ENCODE assay signal across 15 cellular contexts in the genomic region with DNA sequence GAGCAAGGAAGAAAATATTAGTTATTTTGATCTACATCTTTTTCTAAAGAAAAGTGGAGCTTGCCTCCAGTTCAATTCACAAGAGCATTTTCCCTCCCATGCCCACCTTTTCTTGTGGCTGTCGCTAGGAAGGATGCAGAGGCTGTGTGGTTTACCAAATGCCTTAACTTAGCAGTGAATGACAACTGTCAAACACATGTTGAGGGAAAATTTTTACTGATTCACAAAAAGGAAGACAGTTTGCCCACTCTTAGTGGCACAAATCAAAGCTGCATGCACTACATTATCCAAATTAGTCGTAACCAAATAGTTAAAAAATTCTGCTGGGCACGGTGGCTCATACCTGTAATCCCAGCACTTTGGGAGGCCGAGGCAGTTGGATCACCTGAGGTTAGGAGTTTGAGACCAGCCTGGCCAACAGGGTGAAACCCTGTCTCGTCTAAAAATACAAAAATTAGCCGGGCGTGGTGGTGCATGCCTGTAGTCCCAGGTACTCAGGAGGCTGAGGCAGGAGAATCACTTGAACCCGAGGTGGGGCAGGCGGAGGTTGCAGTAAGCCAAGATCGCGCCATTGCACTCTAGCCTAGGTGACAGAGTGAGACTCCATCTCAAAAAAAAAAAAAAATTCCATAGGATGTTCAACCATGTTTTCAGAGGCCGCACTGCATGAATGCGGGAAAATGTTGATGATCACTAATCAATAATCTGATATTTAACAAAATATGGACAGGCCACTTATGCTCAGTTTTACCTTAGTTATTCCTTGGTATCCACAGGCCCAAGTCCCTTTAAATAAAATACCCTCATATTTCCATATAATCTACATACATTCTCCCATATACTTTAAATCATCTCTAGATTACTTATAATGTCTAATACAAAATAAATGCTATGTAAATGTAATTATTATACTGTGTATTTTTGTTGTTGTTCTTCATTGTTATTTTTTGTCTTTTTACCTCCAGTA. TPM values are rescaled to one million over a fixed set of nuclear protein-coding genes. Genes with fewer than 3 reads are reported as not detected.
A peak's percentile ranks its signal among the peaks of the same experiment; 100 is the strongest.
DNase-seq lines count a peak whose midpoint lies in the region; ATAC-seq and TF ChIP-seq lines count a peak whose summit lies in the region.
"Had no signal": no experiment of that assay in that cellular context is flagged by ENCODE, and none has a peak within 500 bp of the region (broad histone marks: within the 10 kb centered on the region; RNA-seq: fewer than 3 reads in every experiment).

No MANE protein-coding gene starts in this region.

- no peak overlapping the region for H3K27ac ChIP-seq in thyroid gland
- H3K27ac ChIP-seq: SJCRH30 had no signal

- no peak for TF ChIP-seq POLR2A in thyroid gland (IDR thresholded peaks at IDR 0.05)

- H3K4me3 Mint-ChIP-seq in T-helper 2 cell treated with Interferon-gamma antibody and Interleukin-4, amounts not matched to agents 5 μg/mL and 100 μg/mL, for 36 hours: no peak overlapping the region
- no peak overlapping the region for H3K4me3 Mint-ChIP-seq in HFFc6
- no peak overlapping the region for H3K4me3 Mint-ChIP-seq in activated T-helper 2 cell treated with anti-CD3 and anti-CD28 coated beads, Interferon-gamma antibody, Interleukin-2, Interleukin-4, amounts not matched to agents 10 μg/mL and 5 μg/mL and 100 μg/mL, durations not matched to agents 14 hours and 24 hours and 36 hours (ENCODE audit: low read depth)
- H3K4me3 Mint-ChIP-seq in mesothelial cell of epicardium: no peak overlapping the region

- H3K4me3 ChIP-seq in thyroid gland (replicated peaks in 1 of 3): no peak overlapping the region
- H3K4me3 ChIP-seq: GM12878, SJCRH30 had no signal

- intact Hi-C loops in activated T-helper 2 cell treated with anti-CD3 and anti-CD28 coated beads, Interferon-gamma antibody, Interleukin-2, Interleukin-4, amounts not matched to agents 10 μg/mL and 5 μg/mL and 100 μg/mL, durations not matched to agents 14 hours and 24 hours and 36 hours (cut with micrococcal nuclease): no loop called here
- intact Hi-C loops in thyroid gland (cut with DNase I): no loop called here

- peaks cover 80% of the 10 kb centered on the region for H3K36me3 Mint-ChIP-seq in T-helper 2 cell treated with Interferon-gamma antibody and Interleukin-4, amounts not matched to agents 5 μg/mL and 100 μg/mL, for 36 hours (ENCODE audit: low read depth)
- peaks cover 54% of the 10 kb centered on the region for H3K36me3 Mint-ChIP-seq in HFFc6 (ENCODE audit: low read depth)
- H3K36me3 Mint-ChIP-seq in activated T-helper 2 cell treated with anti-CD3 and anti-CD28 coated beads, Interferon-gamma antibody, Interleukin-2, Interleukin-4, amounts not matched to agents 10 μg/mL and 5 μg/mL and 100 μg/mL, durations not matched to agents 14 hours and 24 hours and 36 hours (ENCODE audit: low read depth): peaks cover 93% of the 10 kb centered on the region
- peaks cover 38% of the 10 kb centered on the region for H3K36me3 Mint-ChIP-seq in mesothelial cell of epicardium

- no peaks in the 10 kb centered on the region for H3K27me3 ChIP-seq in thyroid gland
- H3K27me3 ChIP-seq: SJCRH30 had no signal

- peaks cover 40% of the 10 kb centered on the region for H3K4me1 Mint-ChIP-seq in T-helper 2 cell treated with Interferon-gamma antibody and Interleukin-4, amounts not matched to agents 5 μg/mL and 100 μg/mL, for 36 hours (ENCODE audit: low read depth)
- H3K4me1 Mint-ChIP-seq in HFFc6 (ENCODE audit: low read depth) (peaks cover 44% of the 10 kb centered on the region), mesothelial cell of epicardium (peaks cover 5% of the 10 kb centered on the region)
- H3K4me1 Mint-ChIP-seq in activated T-helper 2 cell treated with anti-CD3 and anti-CD28 coated beads, Interferon-gamma antibody, Interleukin-2, Interleukin-4, amounts not matched to agents 10 μg/mL and 5 μg/mL and 100 μg/mL, durations not matched to agents 14 hours and 24 hours and 36 hours (ENCODE audit: low read depth): peaks cover 39% of the 10 kb centered on the region

- ATAC-seq in GM18867 (IDR thresholded peaks at IDR 0.05; ENCODE audit: unreplicated experiment): no peak
- ATAC-seq: GM12878 had no signal

- no peaks in the 10 kb centered on the region for H3K4me1 ChIP-seq in thyroid gland
- H3K4me1 ChIP-seq: SJCRH30 had no signal

- no peak for DNase-seq in T-helper 2 cell treated with Interferon-gamma antibody and Interleukin-4, amounts not matched to agents 5 μg/mL and 100 μg/mL, for 36 hours (ENCODE audit: low spot score)
- DNase-seq in T-helper 2 cell (no peak), HFFc6 (no peak), mesothelial cell of epicardium (ENCODE audit: low spot score in 2 of 2, unreplicated experiment in 2 of 2) (no peak), HuH-7.5 (ENCODE audit: low spot score) (no peak), thyroid gland (no peak)
- DNase-seq in activated T-helper 2 cell treated with anti-CD3 and anti-CD28 coated beads, Interferon-gamma antibody, Interleukin-2, Interleukin-4, amounts not matched to agents 10 μg/mL and 5 μg/mL and 100 μg/mL, durations not matched to agents 14 hours and 24 hours and 36 hours (ENCODE audit: low spot score): no peak
- DNase-seq: CD8-positive, alpha-beta memory T cell; Kasumi-1; NCI-H1417 treated with DMSO at 0.1 percent for 48 hours; NCI-H226; SJCRH30; stimulated activated CD4-positive, alpha-beta T cell treated with anti-CD3 and anti-CD28 coated beads, Interleukin-12 subunit alpha, Interleukin-12 subunit beta, amount 100 ng/mL, for 4 hours had no signal

- WGBS in thyroid gland, 2 donors: 89 to 90% methylated on average over 13 of the region's 13 CpGs

- no peaks in the 10 kb centered on the region for H3K27me3 Mint-ChIP-seq in T-helper 2 cell treated with Interferon-gamma antibody and Interleukin-4, amounts not matched to agents 5 μg/mL and 100 μg/mL, for 36 hours (ENCODE audit: low read depth)
- H3K27me3 Mint-ChIP-seq in HFFc6 (ENCODE audit: insufficient read depth) (no peaks in the 10 kb centered on the region; the same call in 1 of the 2 replicates), mesothelial cell of epicardium (ENCODE audit: low read depth) (no peaks in the 10 kb centered on the region)
- no peaks in the 10 kb centered on the region for H3K27me3 Mint-ChIP-seq in activated T-helper 2 cell treated with anti-CD3 and anti-CD28 coated beads, Interferon-gamma antibody, Interleukin-2, Interleukin-4, amounts not matched to agents 10 μg/mL and 5 μg/mL and 100 μg/mL, durations not matched to agents 14 hours and 24 hours and 36 hours (ENCODE audit: low read depth)
- H3K27me3 Mint-ChIP-seq: CD8-positive, alpha-beta memory T cell had no signal

- H3K27ac Mint-ChIP-seq in T-helper 2 cell treated with Interferon-gamma antibody and Interleukin-4, amounts not matched to agents 5 μg/mL and 100 μg/mL, for 36 hours: peak overlapping the region; percentile 62
- peak overlapping the region; percentile 29; the same call in 1 of the 2 replicates for H3K27ac Mint-ChIP-seq in HFFc6
- peak overlapping the region; percentile 58 for H3K27ac Mint-ChIP-seq in activated T-helper 2 cell treated with anti-CD3 and anti-CD28 coated beads, Interferon-gamma antibody, Interleukin-2, Interleukin-4, amounts not matched to agents 10 μg/mL and 5 μg/mL and 100 μg/mL, durations not matched to agents 14 hours and 24 hours and 36 hours
- H3K27ac Mint-ChIP-seq in mesothelial cell of epicardium: peak overlapping the region; percentile 53

- peaks cover 42 to 46% of the 10 kb centered on the region in 2 donors for H3K36me3 ChIP-seq in thyroid gland

- no peaks in the 10 kb centered on the region for H3K9me3 Mint-ChIP-seq in T-helper 2 cell treated with Interferon-gamma antibody and Interleukin-4, amounts not matched to agents 5 μg/mL and 100 μg/mL, for 36 hours
- H3K9me3 Mint-ChIP-seq in HFFc6 (no peaks in the 10 kb centered on the region), mesothelial cell of epicardium (no peaks in the 10 kb centered on the region)
- H3K9me3 Mint-ChIP-seq in activated T-helper 2 cell treated with anti-CD3 and anti-CD28 coated beads, Interferon-gamma antibody, Interleukin-2, Interleukin-4, amounts not matched to agents 10 μg/mL and 5 μg/mL and 100 μg/mL, durations not matched to agents 14 hours and 24 hours and 36 hours: no peaks in the 10 kb centered on the region
- H3K9me3 Mint-ChIP-seq: CD8-positive, alpha-beta memory T cell had no signal

- no peaks in the 10 kb centered on the region for H3K9me3 ChIP-seq in thyroid gland
- H3K9me3 ChIP-seq: SJCRH30 had no signal

- TF ChIP-seq CTCF in HFFc6 (IDR thresholded peaks at IDR 0.05) (no peak), mesothelial cell of epicardium (IDR thresholded peaks at IDR 0.05; ENCODE audit: unreplicated experiment) (no peak), thyroid gland (IDR thresholded peaks at IDR 0.05) (no peak)

RNA-seq across cellular contexts. Expression of a gene that starts 9.0 kb away (rescaled TPM):
- 10 to 100 TPM; 42.6 to 70.8 (median 58.9) TPM for total RNA-seq in HFFc6 (2021; fragmentation: NEBNext Ultra II Directional; extraction: Animal tissue kit (Norgen Biotek cat#: 25700))
- total RNA-seq in activated T-helper 2 cell treated with anti-CD3 and anti-CD28 coated beads, Interferon-gamma antibody, Interleukin-2, Interleukin-4, amounts not matched to agents 10 μg/mL and 5 μg/mL and 100 μg/mL, durations not matched to agents 14 hours and 24 hours and 36 hours: 27.1 and 33.2 TPM in 2 replicates
- 27.7 to 31.9 TPM (median 29.3 TPM) in 3 replicates for total RNA-seq in mesothelial cell of epicardium
- total RNA-seq in thyroid gland: 10 to 100 TPM; 68.8 to 83.6 (median 73.5) TPM

RNA-seq across cellular contexts. Expression of a gene that starts 19.9 kb away (rescaled TPM):
- total RNA-seq in HFFc6 (2021; fragmentation: NEBNext Ultra II Directional; extraction: Animal tissue kit (Norgen Biotek cat#: 25700)): 100 to 1,000 TPM; 266 to 344 (median 322) TPM
- total RNA-seq in activated T-helper 2 cell treated with anti-CD3 and anti-CD28 coated beads, Interferon-gamma antibody, Interleukin-2, Interleukin-4, amounts not matched to agents 10 μg/mL and 5 μg/mL and 100 μg/mL, durations not matched to agents 14 hours and 24 hours and 36 hours: 569 and 589 TPM in 2 replicates
- 423 to 436 TPM (median 424 TPM) in 3 replicates for total RNA-seq in mesothelial cell of epicardium
- total RNA-seq in thyroid gland: 100 to 1,000 TPM; 305 to 433 (median 344) TPM
